8 cellular contexts compared by ENCODE assay signal in the genomic region with DNA sequence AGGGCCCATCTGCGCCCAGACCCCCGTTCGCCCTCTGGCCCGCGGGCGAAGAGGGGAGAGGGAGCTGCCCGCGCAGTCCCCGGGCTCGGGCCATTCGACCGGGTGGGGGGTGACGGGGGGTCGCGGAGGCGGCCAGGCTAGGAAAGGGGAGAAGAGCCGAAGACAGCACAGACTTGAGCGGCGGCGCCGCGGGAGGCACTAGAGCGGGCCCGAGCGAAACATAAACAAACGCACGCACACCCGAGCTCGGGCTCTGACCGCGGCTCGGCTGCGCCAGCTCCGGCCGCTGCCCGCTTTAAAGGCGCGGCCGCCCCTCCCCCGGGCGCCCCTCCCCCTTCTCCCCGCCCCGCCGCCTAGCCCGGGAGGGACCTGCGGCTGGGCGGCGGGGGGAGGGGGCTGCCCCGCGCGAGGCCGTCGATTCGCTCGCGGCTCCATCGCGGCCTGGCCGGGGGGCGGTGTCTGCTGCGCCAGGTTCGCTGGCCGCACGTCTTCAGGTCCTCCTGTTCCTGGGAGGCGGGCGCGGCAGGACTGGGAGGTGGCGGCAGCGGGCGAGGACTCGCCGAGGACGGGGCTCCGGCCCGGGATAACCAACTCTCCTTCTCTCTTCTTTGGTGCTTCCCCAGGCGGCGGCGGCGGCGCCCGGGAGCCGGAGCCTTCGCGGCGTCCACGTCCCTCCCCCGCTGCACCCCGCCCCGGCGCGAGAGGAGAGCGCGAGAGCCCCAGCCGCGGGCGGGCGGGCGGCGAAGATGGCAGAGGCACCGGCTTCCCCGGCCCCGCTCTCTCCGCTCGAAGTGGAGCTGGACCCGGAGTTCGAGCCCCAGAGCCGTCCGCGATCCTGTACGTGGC. TPM values are rescaled to one million over a fixed set of nuclear protein-coding genes. Genes with fewer than 3 reads are reported as not detected.
DNase-seq lines count a peak whose midpoint lies in the region; ATAC-seq and TF ChIP-seq lines count a peak whose summit lies in the region.

Gene FOXO3 (plus strand): TSS at position 455 of the 846 bp plus-strand sequence. CDS start 292 bp downstream, at position 747.

- intact Hi-C loops in HCT116 (cut with micrococcal nuclease) = loop anchor here (5.0 kb wide), 2 partner anchors 112 to 822 kb away; partner anchors contain the start of gene CD164

- no peak within 1 kb of the TSS for H2AFZ ChIP-seq in HCT116 (ENCODE audit: low read depth, low read length, poor library complexity, severe bottlenecking)
- peak within 1 kb of the TSS; percentile 40; the same call in 1 of the 2 replicates for H2AFZ ChIP-seq in OCI-LY3 (ENCODE audit: low read depth, low read length)

- H3K27me3 ChIP-seq in BE2C = no peaks in the 10 kb centered on the region
- no peaks in the 10 kb centered on the region for H3K27me3 ChIP-seq in HCT116 (ENCODE audit: insufficient read depth, low read length)
- peaks cover 25% of the 10 kb centered on the region for H3K27me3 ChIP-seq in OCI-LY3 (ENCODE audit: low read depth, low read length)
- no peaks in the 10 kb centered on the region for H3K27me3 ChIP-seq in esophagus (ENCODE audit: control insufficient read depth in 1 of 2, insufficient read depth in 2 of 2, low read length in 2 of 2)

- H3K27ac ChIP-seq in HCT116 (ENCODE audit: low read depth, low read length) (peak within 1 kb of the TSS; percentile 84), OCI-LY3 (ENCODE audit: low read length) (no peak within 1 kb of the TSS), esophagus (ENCODE audit: low read depth in 2 of 2, low read length in 1 of 2) (peak within 1 kb of the TSS; percentile 91 to 99)

- H4K20me1 ChIP-seq in HCT116 (ENCODE audit: insufficient read depth) (peaks cover 4% of the 10 kb centered on the region; the same call in 1 of the 2 replicates), OCI-LY3 (ENCODE audit: insufficient read depth, low read length) (peaks cover 28% of the 10 kb centered on the region)

- TF ChIP-seq POLR2A in HCT116 (IDR thresholded peaks at IDR 0.05; ENCODE audit: borderline replicate concordance, extremely low read depth, insufficient read depth, insufficient read length) = peak; percentile 70

- CTCF ChIA-PET in HCT116 (lab: Charles Lee) = interaction anchor here (1.5 kb wide), 1 partner anchor 334 kb away, joined by 3 read pairs; no protein-coding TSS in a partner anchor

- H3K36me3 ChIP-seq in BE2C (no peaks in the 10 kb centered on the region), HCT116 (ENCODE audit: control insufficient read depth in 1 of 2, insufficient read depth in 2 of 2, low read length in 2 of 2) (no peaks in the 10 kb centered on the region), OCI-LY3 (replicated peaks; ENCODE audit: low read depth, low read length) (no peaks in the 10 kb centered on the region), esophagus (ENCODE audit: control insufficient read depth in 2 of 2, insufficient read depth in 2 of 2, low read length in 1 of 2) (no peaks in the 10 kb centered on the region)

- H3K9me2 ChIP-seq in HCT116 (ENCODE audit: insufficient read depth) = no peaks in the 10 kb centered on the region

- TF ChIP-seq RAD21 in HCT116 (IDR thresholded peaks at IDR 0.05; ENCODE audit: low read depth) = no peak

- H3K9ac ChIP-seq in HCT116 (ENCODE audit: low read length) = peak within 1 kb of the TSS; percentile 77
- peak within 1 kb of the TSS; percentile 61 for H3K9ac ChIP-seq in OCI-LY3 (ENCODE audit: low read length)

- H3K79me2 ChIP-seq in HCT116 (ENCODE audit: insufficient read depth, low read length) (peaks cover 42% of the 10 kb centered on the region), OCI-LY3 (ENCODE audit: low read length) (no peaks in the 10 kb centered on the region)

- WGBS in esophagus, 2 donors = 2 to 3% methylated on average over 76 to 109 of the region's 110 CpGs

- H3K4me1 ChIP-seq in BE2C = peaks cover 14% of the 10 kb centered on the region
- H3K4me1 ChIP-seq in HCT116 (ENCODE audit: control insufficient read depth in 1 of 2, insufficient read depth in 2 of 2, low read length in 2 of 2) = peaks cover 43 to 56% of the 10 kb centered on the region in 2 experiments
- peaks cover 24% of the 10 kb centered on the region for H3K4me1 ChIP-seq in OCI-LY3 (ENCODE audit: low read length)
- peaks cover 0 to 2% of the 10 kb centered on the region in 2 donors for H3K4me1 ChIP-seq in esophagus (ENCODE audit: control insufficient read depth in 2 of 2, insufficient read depth in 2 of 2, low read length in 1 of 2)

- POLR2A ChIA-PET in HCT116 (lab: Charles Lee) = interaction anchor here (0.8 to 1.6 kb wide), 8 partner anchors 59 to 534 kb away, joined by 3 to 5 read pairs (median 4); partner anchors contain the start of genes ARMC2, CEP57L1 and SESN1

- DNase-seq in BE2C (peak; percentile 92), HCT116 (ENCODE audit: low read depth, low spot score) (peak; percentile 76), mucosa of gallbladder (ENCODE audit: low spot score) (peak; percentile 94)
- peak; percentile 69 to 79 for DNase-seq in activated T-cell treated with anti-CD3 and anti-CD28 coated beads, Interleukin-2, amount 50 U/mL, for 48 hours
- peak; percentile 24 for DNase-seq in stimulated activated CD8-positive, alpha-beta memory T cell treated with anti-CD3 and anti-CD28 coated beads, Interleukin-7, amount 100 ng/mL, for 24 hours (ENCODE audit: low read depth)

- BruUV-seq in HCT116 (replicated peaks; lab: Mats Ljungman, UMichigan) = no TSS peak

- H3K9me3 ChIP-seq in BE2C (no peaks in the 10 kb centered on the region), HCT116 (ENCODE audit: control insufficient read depth in 1 of 2, insufficient read depth in 1 of 2, low read depth in 1 of 2, low read length in 2 of 2) (no peaks in the 10 kb centered on the region), OCI-LY3 (ENCODE audit: insufficient read depth, low read length) (no peaks in the 10 kb centered on the region), esophagus (ENCODE audit: control insufficient read depth in 2 of 2, insufficient read depth in 1 of 2, low read depth in 1 of 2, low read length in 1 of 2) (no peaks in the 10 kb centered on the region)

- peak within 1 kb of the TSS; percentile 92 for H3K4me2 ChIP-seq in HCT116 (ENCODE audit: low read length)
- peak within 1 kb of the TSS; percentile 85 for H3K4me2 ChIP-seq in OCI-LY3 (ENCODE audit: low read length)

- ATAC-seq in HCT116 = peak; percentile 56
- ATAC-seq in GM18861 (IDR thresholded peaks at IDR 0.05; ENCODE audit: unreplicated experiment) = no peak

- RAD21 ChIA-PET in HCT116 (lab: Charles Lee; ENCODE audit: low non-redundant PET in 1 of 2, low total read pairs in 2 of 2, uncharacterized antibody in 2 of 2, unreplicated experiment in 2 of 2) = interaction anchor here in 1 of 2 experiments (0.6 kb wide), 1 partner anchor 28 kb away, joined by 4 read pairs; no protein-coding TSS in a partner anchor

- H3K4me3 ChIP-seq in BE2C (ENCODE audit: low read depth, low read length) = peak within 1 kb of the TSS; percentile 93
- peak within 1 kb of the TSS; percentile 86 for H3K4me3 ChIP-seq in HCT116 (replicated peaks in 1 of 2; ENCODE audit: low read depth in 1 of 2, low read length in 2 of 2)
- peak within 1 kb of the TSS; percentile 97 for H3K4me3 ChIP-seq in OCI-LY3 (ENCODE audit: low read length)
- H3K4me3 ChIP-seq in esophagus (ENCODE audit: low read depth in 1 of 2, low read length in 2 of 2) = peak within 1 kb of the TSS; percentile 86 to 89

- no peak for TF ChIP-seq CTCF in BE2C (IDR thresholded peaks at IDR 0.05; ENCODE audit: low read depth, low read length)
- TF ChIP-seq CTCF in HCT116 (IDR thresholded peaks at IDR 0.05 in 2 of 3, conservative IDR thresholded peaks at IDR 0.05 in 1 of 3; ENCODE audit: borderline replicate concordance in 1 of 3, insufficient read depth in 1 of 3, low read depth in 2 of 3, low read length in 2 of 3) = no peak
- no peak for TF ChIP-seq CTCF in OCI-LY3 (IDR thresholded peaks at IDR 0.05; ENCODE audit: low read depth, low read length)

TF ChIP-seq in HCT116, 20 proteins besides CTCF, POLR2A, EP300 and RAD21:
- TF ChIP-seq POLR2AphosphoS5 (IDR thresholded peaks at IDR 0.05; ENCODE audit: low read depth, low read length) (peak; percentile 97), TCF7L2 (IDR thresholded peaks at IDR 0.05; ENCODE audit: borderline replicate concordance, extremely low read depth, insufficient read depth, insufficient read length) (peak; percentile 15), SIN3A (IDR thresholded peaks at IDR 0.05; ENCODE audit: low read depth) (no peak)

RNA-seq across cellular contexts. Expression of gene FOXO3, which starts in this region (rescaled TPM):
- polyA plus RNA-seq in BE2C (2012; ENCODE audit: insufficient read depth, insufficient read length, low read depth) = 25.3 TPM
- total RNA-seq in HCT116 (2021; ENCODE audit: unreplicated experiment) = 40.0 TPM
- polyA plus RNA-seq in HCT116 (2012) = 20.9 and 25.9 TPM in 2 replicates
- polyA plus RNA-seq in esophagus = 10 to 100 TPM in 1 of 2 donors, 1 to 10 TPM in 1; 9.6 to 15.3 TPM
- total RNA-seq in mucosa of gallbladder = 71.4 TPM

Comparison
In these comparisons a context has a peak if more than half of its experiments do, and no peak if none do; other contexts are left out.
1. DNase-seq: peak in every context shown above with its lines; median percentile 94 in mucosa of gallbladder; 92 in BE2C; 76 in HCT116; 74 in activated T-cell treated with anti-CD3 and anti-CD28 coated beads, Interleukin-2, amount 50 U/mL, for 48 hours; 24 in stimulated activated CD8-positive, alpha-beta memory T cell treated with anti-CD3 and anti-CD28 coated beads, Interleukin-7, amount 100 ng/mL, for 24 hours.